ENCODE assay signal across 1 cellular context in the genomic region with DNA sequence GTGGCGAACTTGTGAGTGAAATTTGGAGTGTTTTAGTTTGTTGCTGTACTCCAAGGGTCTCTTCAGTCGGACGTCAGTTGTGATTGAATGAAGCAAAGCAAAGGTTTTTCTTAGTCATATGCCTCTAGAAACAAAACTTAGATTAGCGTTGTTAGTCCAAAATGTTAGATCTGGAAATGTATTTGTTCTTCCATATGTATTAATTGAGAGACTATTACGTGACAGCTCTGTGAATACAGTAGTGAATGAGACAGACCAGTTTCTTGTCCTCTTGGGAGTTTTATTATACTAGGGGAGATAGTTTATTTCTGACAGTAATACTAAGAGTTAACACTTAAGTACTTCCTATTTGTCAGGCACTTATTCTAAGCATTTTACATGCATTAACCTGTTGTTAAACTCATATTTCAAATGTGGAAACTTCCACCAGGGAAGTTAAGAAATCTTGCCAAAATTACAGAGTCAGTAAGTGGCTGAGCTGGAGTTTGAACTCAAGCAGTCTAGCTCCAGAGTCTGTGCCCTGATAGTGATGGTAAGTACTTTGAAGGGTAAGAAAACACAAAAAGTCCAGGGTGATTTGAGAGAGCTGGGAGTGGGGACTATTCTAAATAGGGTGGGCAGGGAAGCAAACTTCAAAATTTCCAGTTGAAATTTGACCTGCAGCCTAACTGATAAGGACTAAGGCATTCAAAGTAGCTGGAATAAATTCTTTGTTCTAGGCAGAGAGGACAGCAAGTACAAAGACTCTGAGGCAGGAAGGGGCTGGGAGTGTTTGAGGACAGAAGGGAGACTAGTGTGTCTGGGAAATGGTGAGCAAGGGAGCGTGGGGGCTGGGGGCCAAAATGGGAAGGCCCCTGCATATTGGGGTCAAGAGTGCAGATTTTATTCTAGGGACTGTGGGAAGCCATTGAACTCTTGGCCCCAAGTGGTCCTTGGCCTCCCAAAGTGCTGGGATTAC.
TF ChIP-seq lines count a peak whose summit lies in the region.

No MANE protein-coding gene starts in this region.

TF ChIP-seq in HEK293, 187 proteins besides CTCF, POLR2A, EP300 and RAD21 (continued from another document):
- TF ChIP-seq, protein P1, sequence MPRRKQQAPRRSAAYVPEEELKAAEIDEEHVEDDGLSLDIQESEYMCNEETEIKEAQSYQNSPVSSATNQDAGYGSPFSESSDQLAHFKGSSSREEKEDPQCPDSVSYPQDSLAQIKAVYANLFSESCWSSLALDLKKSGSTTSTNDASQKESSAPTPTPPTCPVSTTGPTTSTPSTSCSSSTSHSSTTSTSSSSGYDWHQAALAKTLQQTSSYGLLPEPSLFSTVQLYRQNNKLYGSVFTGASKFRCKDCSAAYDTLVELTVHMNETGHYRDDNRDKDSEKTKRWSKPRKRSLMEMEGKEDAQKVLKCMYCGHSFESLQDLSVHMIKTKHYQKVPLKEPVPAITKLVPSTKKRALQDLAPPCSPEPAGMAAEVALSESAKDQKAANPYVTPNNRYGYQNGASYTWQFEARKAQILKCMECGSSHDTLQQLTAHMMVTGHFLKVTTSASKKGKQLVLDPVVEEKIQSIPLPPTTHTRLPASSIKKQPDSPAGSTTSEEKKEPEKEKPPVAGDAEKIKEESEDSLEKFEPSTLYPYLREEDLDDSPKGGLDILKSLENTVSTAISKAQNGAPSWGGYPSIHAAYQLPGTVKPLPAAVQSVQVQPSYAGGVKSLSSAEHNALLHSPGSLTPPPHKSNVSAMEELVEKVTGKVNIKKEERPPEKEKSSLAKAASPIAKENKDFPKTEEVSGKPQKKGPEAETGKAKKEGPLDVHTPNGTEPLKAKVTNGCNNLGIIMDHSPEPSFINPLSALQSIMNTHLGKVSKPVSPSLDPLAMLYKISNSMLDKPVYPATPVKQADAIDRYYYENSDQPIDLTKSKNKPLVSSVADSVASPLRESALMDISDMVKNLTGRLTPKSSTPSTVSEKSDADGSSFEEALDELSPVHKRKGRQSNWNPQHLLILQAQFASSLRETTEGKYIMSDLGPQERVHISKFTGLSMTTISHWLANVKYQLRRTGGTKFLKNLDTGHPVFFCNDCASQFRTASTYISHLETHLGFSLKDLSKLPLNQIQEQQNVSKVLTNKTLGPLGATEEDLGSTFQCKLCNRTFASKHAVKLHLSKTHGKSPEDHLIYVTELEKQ (tag by site-specific recombination; IDR thresholded peaks at IDR 0.05; ENCODE audit: borderline replicate concordance): no peak
- TF ChIP-seq, protein P2, sequence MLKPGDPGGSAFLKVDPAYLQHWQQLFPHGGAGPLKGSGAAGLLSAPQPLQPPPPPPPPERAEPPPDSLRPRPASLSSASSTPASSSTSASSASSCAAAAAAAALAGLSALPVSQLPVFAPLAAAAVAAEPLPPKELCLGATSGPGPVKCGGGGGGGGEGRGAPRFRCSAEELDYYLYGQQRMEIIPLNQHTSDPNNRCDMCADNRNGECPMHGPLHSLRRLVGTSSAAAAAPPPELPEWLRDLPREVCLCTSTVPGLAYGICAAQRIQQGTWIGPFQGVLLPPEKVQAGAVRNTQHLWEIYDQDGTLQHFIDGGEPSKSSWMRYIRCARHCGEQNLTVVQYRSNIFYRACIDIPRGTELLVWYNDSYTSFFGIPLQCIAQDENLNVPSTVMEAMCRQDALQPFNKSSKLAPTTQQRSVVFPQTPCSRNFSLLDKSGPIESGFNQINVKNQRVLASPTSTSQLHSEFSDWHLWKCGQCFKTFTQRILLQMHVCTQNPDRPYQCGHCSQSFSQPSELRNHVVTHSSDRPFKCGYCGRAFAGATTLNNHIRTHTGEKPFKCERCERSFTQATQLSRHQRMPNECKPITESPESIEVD (tag by site-specific recombination; IDR thresholded peaks at IDR 0.05): peak; percentile 95
- TF ChIP-seq, protein P3, sequence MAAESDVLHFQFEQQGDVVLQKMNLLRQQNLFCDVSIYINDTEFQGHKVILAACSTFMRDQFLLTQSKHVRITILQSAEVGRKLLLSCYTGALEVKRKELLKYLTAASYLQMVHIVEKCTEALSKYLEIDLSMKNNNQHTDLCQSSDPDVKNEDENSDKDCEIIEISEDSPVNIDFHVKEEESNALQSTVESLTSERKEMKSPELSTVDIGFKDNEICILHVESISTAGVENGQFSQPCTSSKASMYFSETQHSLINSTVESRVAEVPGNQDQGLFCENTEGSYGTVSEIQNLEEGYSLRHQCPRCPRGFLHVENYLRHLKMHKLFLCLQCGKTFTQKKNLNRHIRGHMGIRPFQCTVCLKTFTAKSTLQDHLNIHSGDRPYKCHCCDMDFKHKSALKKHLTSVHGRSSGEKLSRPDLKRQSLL (tag by site-specific recombination; IDR thresholded peaks at IDR 0.05): no peak
- no peak for TF ChIP-seq KLF7 (tag by site-specific recombination; IDR thresholded peaks at IDR 0.05; ENCODE audit: borderline replicate concordance)
- TF ChIP-seq ZNF658 (tag by site-specific recombination; IDR thresholded peaks at IDR 0.05): no peak
- peak; percentile 59; the same call in 1 of the 2 replicates for TF ChIP-seq TCF7L2 (IDR thresholded peaks at IDR 0.05; ENCODE audit: borderline replicate concordance, low read depth, low read length)
- peak; percentile 50; the same call in 1 of the 2 replicates for TF ChIP-seq MZF1 (tag by site-specific recombination; IDR thresholded peaks at IDR 0.05; ENCODE audit: borderline replicate concordance)
- TF ChIP-seq ZNF664 (tag by site-specific recombination; IDR thresholded peaks at IDR 0.05): peak; percentile 95
- TF ChIP-seq, protein P4, sequence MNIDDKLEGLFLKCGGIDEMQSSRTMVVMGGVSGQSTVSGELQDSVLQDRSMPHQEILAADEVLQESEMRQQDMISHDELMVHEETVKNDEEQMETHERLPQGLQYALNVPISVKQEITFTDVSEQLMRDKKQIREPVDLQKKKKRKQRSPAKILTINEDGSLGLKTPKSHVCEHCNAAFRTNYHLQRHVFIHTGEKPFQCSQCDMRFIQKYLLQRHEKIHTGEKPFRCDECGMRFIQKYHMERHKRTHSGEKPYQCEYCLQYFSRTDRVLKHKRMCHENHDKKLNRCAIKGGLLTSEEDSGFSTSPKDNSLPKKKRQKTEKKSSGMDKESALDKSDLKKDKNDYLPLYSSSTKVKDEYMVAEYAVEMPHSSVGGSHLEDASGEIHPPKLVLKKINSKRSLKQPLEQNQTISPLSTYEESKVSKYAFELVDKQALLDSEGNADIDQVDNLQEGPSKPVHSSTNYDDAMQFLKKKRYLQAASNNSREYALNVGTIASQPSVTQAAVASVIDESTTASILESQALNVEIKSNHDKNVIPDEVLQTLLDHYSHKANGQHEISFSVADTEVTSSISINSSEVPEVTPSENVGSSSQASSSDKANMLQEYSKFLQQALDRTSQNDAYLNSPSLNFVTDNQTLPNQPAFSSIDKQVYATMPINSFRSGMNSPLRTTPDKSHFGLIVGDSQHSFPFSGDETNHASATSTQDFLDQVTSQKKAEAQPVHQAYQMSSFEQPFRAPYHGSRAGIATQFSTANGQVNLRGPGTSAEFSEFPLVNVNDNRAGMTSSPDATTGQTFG (tag by site-specific recombination; IDR thresholded peaks at IDR 0.05; ENCODE audit: borderline replicate concordance): no peak
- TF ChIP-seq, protein P5, sequence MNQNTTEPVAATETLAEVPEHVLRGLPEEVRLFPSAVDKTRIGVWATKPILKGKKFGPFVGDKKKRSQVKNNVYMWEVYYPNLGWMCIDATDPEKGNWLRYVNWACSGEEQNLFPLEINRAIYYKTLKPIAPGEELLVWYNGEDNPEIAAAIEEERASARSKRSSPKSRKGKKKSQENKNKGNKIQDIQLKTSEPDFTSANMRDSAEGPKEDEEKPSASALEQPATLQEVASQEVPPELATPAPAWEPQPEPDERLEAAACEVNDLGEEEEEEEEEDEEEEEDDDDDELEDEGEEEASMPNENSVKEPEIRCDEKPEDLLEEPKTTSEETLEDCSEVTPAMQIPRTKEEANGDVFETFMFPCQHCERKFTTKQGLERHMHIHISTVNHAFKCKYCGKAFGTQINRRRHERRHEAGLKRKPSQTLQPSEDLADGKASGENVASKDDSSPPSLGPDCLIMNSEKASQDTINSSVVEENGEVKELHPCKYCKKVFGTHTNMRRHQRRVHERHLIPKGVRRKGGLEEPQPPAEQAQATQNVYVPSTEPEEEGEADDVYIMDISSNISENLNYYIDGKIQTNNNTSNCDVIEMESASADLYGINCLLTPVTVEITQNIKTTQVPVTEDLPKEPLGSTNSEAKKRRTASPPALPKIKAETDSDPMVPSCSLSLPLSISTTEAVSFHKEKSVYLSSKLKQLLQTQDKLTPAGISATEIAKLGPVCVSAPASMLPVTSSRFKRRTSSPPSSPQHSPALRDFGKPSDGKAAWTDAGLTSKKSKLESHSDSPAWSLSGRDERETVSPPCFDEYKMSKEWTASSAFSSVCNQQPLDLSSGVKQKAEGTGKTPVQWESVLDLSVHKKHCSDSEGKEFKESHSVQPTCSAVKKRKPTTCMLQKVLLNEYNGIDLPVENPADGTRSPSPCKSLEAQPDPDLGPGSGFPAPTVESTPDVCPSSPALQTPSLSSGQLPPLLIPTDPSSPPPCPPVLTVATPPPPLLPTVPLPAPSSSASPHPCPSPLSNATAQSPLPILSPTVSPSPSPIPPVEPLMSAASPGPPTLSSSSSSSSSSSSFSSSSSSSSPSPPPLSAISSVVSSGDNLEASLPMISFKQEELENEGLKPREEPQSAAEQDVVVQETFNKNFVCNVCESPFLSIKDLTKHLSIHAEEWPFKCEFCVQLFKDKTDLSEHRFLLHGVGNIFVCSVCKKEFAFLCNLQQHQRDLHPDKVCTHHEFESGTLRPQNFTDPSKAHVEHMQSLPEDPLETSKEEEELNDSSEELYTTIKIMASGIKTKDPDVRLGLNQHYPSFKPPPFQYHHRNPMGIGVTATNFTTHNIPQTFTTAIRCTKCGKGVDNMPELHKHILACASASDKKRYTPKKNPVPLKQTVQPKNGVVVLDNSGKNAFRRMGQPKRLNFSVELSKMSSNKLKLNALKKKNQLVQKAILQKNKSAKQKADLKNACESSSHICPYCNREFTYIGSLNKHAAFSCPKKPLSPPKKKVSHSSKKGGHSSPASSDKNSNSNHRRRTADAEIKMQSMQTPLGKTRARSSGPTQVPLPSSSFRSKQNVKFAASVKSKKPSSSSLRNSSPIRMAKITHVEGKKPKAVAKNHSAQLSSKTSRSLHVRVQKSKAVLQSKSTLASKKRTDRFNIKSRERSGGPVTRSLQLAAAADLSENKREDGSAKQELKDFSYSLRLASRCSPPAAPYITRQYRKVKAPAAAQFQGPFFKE (tag by site-specific recombination; IDR thresholded peaks at IDR 0.05; ENCODE audit: borderline replicate concordance): no peak
- TF ChIP-seq ZSCAN30 (tag by site-specific recombination; IDR thresholded peaks at IDR 0.05): no peak
